Comparison of ENCODE assay signal across 21 cellular contexts in genomic region chr10:78772486-78772885, GRCh38.
"Had no signal": no experiment of that assay in that cellular context is flagged by ENCODE, and none has a peak within 500 bp of the region (broad histone marks: within the 10 kb centered on the region; RNA-seq: fewer than 3 reads in every experiment).

No MANE protein-coding gene starts in this region.

- DNase-seq: activated CD4-positive, alpha-beta T cell treated with anti-CD3 and anti-CD28 coated beads for 1 hour; activated CD4-positive, alpha-beta T cell treated with anti-CD3 and anti-CD28 coated beads, Interleukin-2, amount 50 U/mL, for 1 hour; activated CD8-positive, alpha-beta memory T cell treated with anti-CD3 and anti-CD28 coated beads, Interleukin-2, amount 50 U/mL, for 4 hours; activated CD8-positive, alpha-beta T cell treated with anti-CD3 and anti-CD28 coated beads, Interleukin-2, amount 10 ng/mL, durations not matched to agents 7 days and 5 days; aorta; brain microvascular endothelial cell; central memory CD4-positive, alpha-beta T cell; dermis blood vessel endothelial cell; effector CD8-positive, alpha-beta T cell; esophagus squamous epithelium; gastrocnemius medialis; hypothalamus; nephron progenitor cell; stimulated activated CD4-positive, alpha-beta T cell treated with anti-CD3 and anti-CD28 coated beads, Interleukin-1b, Interleukin-23, amount 100 ng/mL, for 48 hours; stomach; T-helper 1 cell had no signal

- H3K36me3 ChIP-seq: brain microvascular endothelial cell, esophagus squamous epithelium, gastrocnemius medialis, stomach, suprapubic skin, tibial nerve had no signal

- ATAC-seq: activated CD8-positive, alpha-beta T cell treated with anti-CD3 and anti-CD28 coated beads, Interleukin-2, amount 10 ng/mL, durations not matched to agents 7 days and 5 days; activated naive CD4-positive, alpha-beta T cell treated with anti-CD3 and anti-CD28 coated beads, Interleukin-2, amount 50 U/mL, for 72 hours; activated T-helper 17 cell treated with anti-CD3 and anti-CD28 coated beads, Interleukin-2, amount 50 U/mL, for 72 hours; gastrocnemius medialis had no signal

- H3K27ac ChIP-seq: brain microvascular endothelial cell, gastrocnemius medialis, suprapubic skin, tibial nerve had no signal

- H3K4me3 ChIP-seq: esophagus squamous epithelium, gastrocnemius medialis, stomach, suprapubic skin, tibial nerve had no signal

- FAIRE-seq: endothelial cell of umbilical vein had no signal

- H3K9me3 ChIP-seq: esophagus squamous epithelium, gastrocnemius medialis, stomach, suprapubic skin, tibial nerve had no signal

- H3K27me3 ChIP-seq: brain microvascular endothelial cell, esophagus squamous epithelium, gastrocnemius medialis, stomach, suprapubic skin, tibial nerve had no signal
